Comparison of ENCODE assay signal across 8 cellular contexts in genomic region chr20:653110-653589, GRCh38. TPM values are rescaled to one million over a fixed set of nuclear protein-coding genes. Genes with fewer than 3 reads are reported as not detected.
DNase-seq lines count a peak whose midpoint lies in the region; ATAC-seq and TF ChIP-seq lines count a peak whose summit lies in the region.

SRXN1 (minus strand) TSS chr20:653200; CDS start chr20:653185, 15 bp downstream.

- H3K4me3 Mint-ChIP-seq in Caco-2 (ENCODE audit: unreplicated experiment): peak within 1 kb of the TSS; percentile 85
- peak within 1 kb of the TSS; percentile 79 to 82 for H3K4me3 Mint-ChIP-seq in stimulated activated naive CD8-positive, alpha-beta T cell treated with anti-CD3 and anti-CD28 coated beads, Interleukin-15, amount 100 ng/mL, for 72 hours

- no peaks in the 10 kb centered on the region for H3K27me3 Mint-ChIP-seq in Caco-2 (ENCODE audit: insufficient read depth, unreplicated experiment)
- peaks cover 29% of the 10 kb centered on the region for H3K27me3 Mint-ChIP-seq in stimulated activated naive CD8-positive, alpha-beta T cell treated with anti-CD3 and anti-CD28 coated beads, Interleukin-15, amount 100 ng/mL, for 72 hours

- BruUV-seq in Caco-2 (replicated peaks; lab: Mats Ljungman, UMichigan): no TSS peak

- H3K9me3 Mint-ChIP-seq in Caco-2 (ENCODE audit: unreplicated experiment): no peaks in the 10 kb centered on the region
- no peaks in the 10 kb centered on the region for H3K9me3 Mint-ChIP-seq in stimulated activated naive CD8-positive, alpha-beta T cell treated with anti-CD3 and anti-CD28 coated beads, Interleukin-15, amount 100 ng/mL, for 72 hours

- H3F3A ChIP-seq in neural cell (ENCODE audit: insufficient read depth, low read length, poor library complexity, severe bottlenecking): no peaks in the 10 kb centered on the region

- peak; percentile 60 to 66 for TF ChIP-seq CTCF in Caco-2 (IDR thresholded peaks at IDR 0.05; ENCODE audit: insufficient read depth in 1 of 2, low read depth in 1 of 2, low read length in 1 of 2, severe bottlenecking in 1 of 2, unreplicated experiment in 1 of 2)
- peak; percentile 49 for TF ChIP-seq CTCF in fibroblast of the aortic adventitia (IDR thresholded peaks at IDR 0.05; ENCODE audit: insufficient read depth, low read length)
- peak; percentile 88 for TF ChIP-seq CTCF in neural cell (IDR thresholded peaks at IDR 0.05; ENCODE audit: poor library complexity, severe bottlenecking)

- peaks cover 6% of the 10 kb centered on the region; the same call in 1 of the 2 replicates for H3K4me1 ChIP-seq in Caco-2

- no peaks in the 10 kb centered on the region for H4K20me1 ChIP-seq in neural cell (ENCODE audit: insufficient read depth)

- ATAC-seq in GM19397 (IDR thresholded peaks at IDR 0.05; ENCODE audit: unreplicated experiment) (peak; percentile 88), HG03571 (IDR thresholded peaks at IDR 0.05; ENCODE audit: unreplicated experiment) (peak; percentile 82)
- peak; percentile 91 for ATAC-seq in stimulated activated naive CD8-positive, alpha-beta T cell treated with anti-CD3 and anti-CD28 coated beads, Interleukin-15, amount 100 ng/mL, for 72 hours

- TF ChIP-seq RAD21 in neural cell (conservative IDR thresholded peaks at IDR 0.05): peak; percentile 75

- H3K27me3 ChIP-seq in Caco-2 (replicated peaks; ENCODE audit: control insufficient read depth, insufficient read depth, low read length) (no peaks in the 10 kb centered on the region), neural cell (ENCODE audit: insufficient read depth, low read depth, low read length) (no peaks in the 10 kb centered on the region)

- peak; percentile 12 for TF ChIP-seq EP300 in neural cell (conservative IDR thresholded peaks at IDR 0.05; ENCODE audit: poor library complexity, severe bottlenecking)

- H3K36me3 ChIP-seq in Caco-2 (ENCODE audit: control insufficient read depth, insufficient read depth, low read length) (no peaks in the 10 kb centered on the region; the same call in 1 of the 2 replicates), neural cell (ENCODE audit: insufficient read depth, low read length) (peaks cover 6% of the 10 kb centered on the region)

- intact Hi-C loops in Caco-2 (cut with micrococcal nuclease; ENCODE audit: unreplicated experiment): loop anchor here (1.0 kb wide), 1 partner anchor 14 kb away; no protein-coding TSS in a partner anchor

- peak within 1 kb of the TSS; percentile 53 for H3K9ac ChIP-seq in neural cell (ENCODE audit: low read length)

- H3K27ac Mint-ChIP-seq in Caco-2 (ENCODE audit: unreplicated experiment): peak within 1 kb of the TSS; percentile 80
- peak within 1 kb of the TSS; percentile 54 to 86 for H3K27ac Mint-ChIP-seq in stimulated activated naive CD8-positive, alpha-beta T cell treated with anti-CD3 and anti-CD28 coated beads, Interleukin-15, amount 100 ng/mL, for 72 hours

- peaks cover 17% of the 10 kb centered on the region for H3K4me1 Mint-ChIP-seq in Caco-2 (ENCODE audit: low read depth, unreplicated experiment)
- peaks cover 28% of the 10 kb centered on the region for H3K4me1 Mint-ChIP-seq in stimulated activated naive CD8-positive, alpha-beta T cell treated with anti-CD3 and anti-CD28 coated beads, Interleukin-15, amount 100 ng/mL, for 72 hours

- no peaks in the 10 kb centered on the region for H3K79me2 ChIP-seq in neural cell (replicated peaks; ENCODE audit: insufficient read depth, low read length)

- peak within 1 kb of the TSS; percentile 97 for H3K4me3 ChIP-seq in Caco-2 (ENCODE audit: low read depth, low read length)
- peak within 1 kb of the TSS; percentile 82 for H3K4me3 ChIP-seq in fibroblast of the aortic adventitia (ENCODE audit: low read depth, low read length)
- peak within 1 kb of the TSS; percentile 67 for H3K4me3 ChIP-seq in neural cell (ENCODE audit: low read length)

- no peaks in the 10 kb centered on the region for H3K9me2 ChIP-seq in neural cell (ENCODE audit: insufficient read depth, low read length)

- DNase-seq in Caco-2: peak; percentile 94 to 97
- peak; percentile 95 for DNase-seq in RPMI7951 (ENCODE audit: low read depth)
- peak; percentile 82 for DNase-seq in activated T-helper 9 cell treated with anti-CD3 and anti-CD28 coated beads, Interleukin-2, amount 50 U/mL, for 16 hours (ENCODE audit: low read depth)
- peak; percentile 90 for DNase-seq in fibroblast of the aortic adventitia (ENCODE audit: low read depth)
- peak; percentile 83 to 86 for DNase-seq in stimulated activated naive CD8-positive, alpha-beta T cell treated with anti-CD3 and anti-CD28 coated beads, Interleukin-15, amount 100 ng/mL, for 72 hours

- POLR2A ChIA-PET in Caco-2 (lab: Charles Lee): no interaction called here

- CTCF ChIA-PET in Caco-2 (lab: Charles Lee): interaction anchor here (1.7 kb wide), 1 partner anchor 86 kb away, joined by 7 read pairs; no protein-coding TSS in a partner anchor

- peaks cover 30% of the 10 kb centered on the region for H3K36me3 Mint-ChIP-seq in Caco-2 (ENCODE audit: insufficient read depth, unreplicated experiment)

- H2AFZ ChIP-seq in neural cell (ENCODE audit: low read depth, low read length): no peak within 1 kb of the TSS

- no peak within 1 kb of the TSS for H3K27ac ChIP-seq in neural cell (ENCODE audit: low read length)

- H3K4me2 ChIP-seq in neural cell (ENCODE audit: low read length): peak within 1 kb of the TSS; percentile 14

- H3K9me3 ChIP-seq in Caco-2 (no peaks in the 10 kb centered on the region), neural cell (ENCODE audit: low read length) (no peaks in the 10 kb centered on the region)

TF ChIP-seq in neural cell, 6 proteins besides CTCF, POLR2A, EP300 and RAD21:
- TF ChIP-seq TAF1 (IDR thresholded peaks at IDR 0.05; ENCODE audit: low read depth) (no peak), EZH2 (IDR thresholded peaks at IDR 0.05; ENCODE audit: borderline replicate concordance, insufficient read depth, low read length, poor library complexity, severe bottlenecking) (no peak), MXI1 (conservative IDR thresholded peaks at IDR 0.05; ENCODE audit: poor library complexity, severe bottlenecking) (peak; percentile 56), SMC3 (conservative IDR thresholded peaks at IDR 0.05; ENCODE audit: poor library complexity) (peak; percentile 84)

RNA-seq across cellular contexts. Expression of gene SRXN1, which starts in this region (rescaled TPM):
- total RNA-seq in Caco-2 (2022) (32.5 and 33.7 TPM in 2 replicates), fibroblast of the aortic adventitia (ENCODE audit: low replicate concordance) (17.7 and 67.9 TPM in 2 replicates)
- total RNA-seq in RPMI7951 (2014; rRNA removed; shearing (Covaris generic)): 70.9 and 73.4 TPM in 2 replicates
- polyA plus RNA-seq in neural cell: 6.9 and 7.5 TPM in 2 replicates
- polyA minus RNA-seq in neural cell: 6.3 and 6.4 TPM in 2 replicates
